1 cellular context compared by ENCODE assay signal in genomic region chr1:185044981-185045792, GRCh38.
TF ChIP-seq lines count a peak whose summit lies in the region.

Gene RNF2, plus strand, starts transcription at chr1:185045558. Its CDS starts 41,996 bp downstream, at chr1:185087554.

TF ChIP-seq in SK-N-SH treated with all-trans-retinoic acid at 6 μM for 48 hours, 23 proteins besides CTCF, POLR2A, EP300 and RAD21 (continued from another document):
- TF ChIP-seq POU6F1 (CRISPR knock-in tag; IDR thresholded peaks at IDR 0.05; ENCODE audit: borderline replicate concordance, low read depth), result no peak
- no peak for TF ChIP-seq OSR1 (CRISPR knock-in tag; IDR thresholded peaks at IDR 0.05)
- no peak for TF ChIP-seq ISL1 (CRISPR knock-in tag; IDR thresholded peaks at IDR 0.05)
- no peak for TF ChIP-seq ZFP30 (CRISPR knock-in tag; IDR thresholded peaks at IDR 0.05)
- TF ChIP-seq TSHZ2 (CRISPR knock-in tag; IDR thresholded peaks at IDR 0.05), result no peak
